In the genomic region with DNA sequence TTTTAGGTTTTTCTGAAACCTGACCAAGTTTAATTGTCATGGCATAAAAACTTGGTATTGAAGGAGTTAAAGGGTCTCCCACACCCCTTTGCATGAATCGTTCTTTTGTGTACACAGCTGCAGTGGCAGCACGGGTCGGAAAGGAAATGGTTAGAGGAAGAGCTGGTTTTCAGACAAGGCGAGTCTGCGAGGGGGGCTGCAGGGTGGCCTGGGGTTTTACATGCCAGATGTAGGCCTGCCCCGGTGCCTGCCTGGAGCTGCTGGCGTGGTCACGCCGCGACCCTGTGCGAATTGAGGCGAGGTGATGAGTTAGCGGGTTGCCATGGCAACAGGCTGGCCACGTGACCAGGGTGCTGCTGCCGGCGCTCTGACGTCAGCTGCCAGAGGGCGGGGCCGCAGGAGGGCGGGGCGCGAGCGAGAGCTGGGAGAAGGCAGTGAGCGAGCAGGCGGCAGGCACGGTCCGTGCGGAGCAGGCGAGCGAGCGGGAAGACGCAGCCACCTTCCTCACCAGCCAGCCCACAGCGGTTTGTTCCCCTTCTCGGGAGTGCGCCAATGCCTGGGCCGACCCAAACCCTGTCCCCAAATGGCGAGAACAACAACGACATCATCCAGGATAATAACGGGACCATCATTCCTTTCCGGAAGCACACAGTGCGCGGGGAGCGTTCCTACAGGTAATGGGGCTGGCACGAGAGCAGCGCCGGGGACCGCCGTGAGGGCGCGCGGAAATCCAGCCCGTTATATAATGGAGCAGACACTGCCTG, we compare ENCODE assay signal across 8 cellular contexts. TPM values are rescaled to one million over a fixed set of nuclear protein-coding genes. Genes with fewer than 3 reads are reported as not detected.
DNase-seq lines count a peak whose midpoint lies in the region; ATAC-seq lines count a peak whose summit lies in the region.

A gene (plus strand): TSS at position 426 of the 764 bp plus-strand sequence. CDS start 127 bp downstream, at position 553.

- H4K20me1 ChIP-seq in BLaER1 = peaks cover 44% of the 10 kb centered on the region

- H3K4me3 ChIP-seq in BLaER1 = peak within 1 kb of the TSS; percentile 95

- peak; percentile 81 for ATAC-seq in GM19328 (IDR thresholded peaks at IDR 0.05; ENCODE audit: unreplicated experiment)
- ATAC-seq in HG03520 (IDR thresholded peaks at IDR 0.05; ENCODE audit: unreplicated experiment) = peak; percentile 71
- peak; percentile 97 for ATAC-seq in left lobe of liver

- H3K27ac ChIP-seq in BLaER1 = peak within 1 kb of the TSS; percentile 92

- peaks cover 74% of the 10 kb centered on the region for H3K4me1 ChIP-seq in BLaER1

- no peaks in the 10 kb centered on the region for H3K27me3 ChIP-seq in BLaER1

- DNase-seq in NCI-H69 (lab: John Stamatoyannopoulos, UW) (peak; percentile 100), dedifferentiated amniotic fluid mesenchymal stem cell (ENCODE audit: extremely low spot score) (peak; percentile 96), left lobe of liver (ENCODE audit: low spot score) (peak; percentile 99)
- peak; percentile 100 for DNase-seq in activated CD4-positive, alpha-beta T cell treated with anti-CD3 and anti-CD28 coated beads, Interleukin-2, amount 50 U/mL, for 1 hour
- peak; percentile 98 for DNase-seq in stimulated activated CD4-positive, alpha-beta T cell treated with anti-CD3 and anti-CD28 coated beads, Interleukin-2, amount 100 ng/mL, for 4 hours (ENCODE audit: low read depth)

- peak within 1 kb of the TSS; percentile 88 for H3K4me2 ChIP-seq in BLaER1

- H3K36me3 ChIP-seq in BLaER1 = no peaks in the 10 kb centered on the region

- peak within 1 kb of the TSS; percentile 90 for H3K9ac ChIP-seq in BLaER1

- no peaks in the 10 kb centered on the region for H3K9me3 ChIP-seq in BLaER1

RNA-seq across cellular contexts. Expression of the gene that starts here (rescaled TPM):
- 16.8 TPM for total RNA-seq in left lobe of liver

Comparison
In these comparisons a context has a peak if more than half of its experiments do, and no peak if none do; other contexts are left out.
1. Peak in every context shown above with its lines: DNase-seq, ATAC-seq, H3K4me3 ChIP-seq and H3K27ac ChIP-seq.